ENCODE assay signal across 8 cellular contexts in genomic region chr22:38696606-38697005, GRCh38. TPM values are rescaled to one million over a fixed set of nuclear protein-coding genes. Genes with fewer than 3 reads are reported as not detected.
DNase-seq lines count a peak whose midpoint lies in the region; ATAC-seq and TF ChIP-seq lines count a peak whose summit lies in the region.

No MANE protein-coding gene starts in this region.

- peak; percentile 54 to 55 for ATAC-seq in activated naive CD4-positive, alpha-beta T cell treated with anti-CD3 and anti-CD28 coated beads, Interleukin-2, amount 50 U/mL, for 72 hours
- ATAC-seq in omental fat pad (ENCODE audit: low FRiP score) (no peak), GM18511 (IDR thresholded peaks at IDR 0.05; ENCODE audit: unreplicated experiment) (no peak)

- H3K27ac Mint-ChIP-seq in activated naive CD4-positive, alpha-beta T cell treated with anti-CD3 and anti-CD28 coated beads, Interleukin-2, amount 50 U/mL, for 72 hours, result peak overlapping the region; percentile 31 to 80

- peak; percentile 44 for DNase-seq in AG09319 (ENCODE audit: extremely low read depth, low read depth)
- DNase-seq in M059J (ENCODE audit: low read depth), result peak; percentile 85
- DNase-seq in activated naive CD4-positive, alpha-beta T cell treated with anti-CD3 and anti-CD28 coated beads, Interleukin-2, amount 50 U/mL, for 72 hours (ENCODE audit: low spot score in 2 of 2), result peak in 1 of 2 donors; percentile 33
- DNase-seq in iris pigment epithelial cell (ENCODE audit: low read depth), result peak; percentile 90
- DNase-seq in stimulated activated CD8-positive, alpha-beta memory T cell treated with anti-CD3 and anti-CD28 coated beads, Interleukin-12 subunit alpha, Interleukin-12 subunit beta, amount 100 ng/mL, for 1 hour (ENCODE audit: low read depth), result peak; percentile 23
- no peak for DNase-seq in omental fat pad (ENCODE audit: low spot score)
- no peak for DNase-seq in NCI-H1417 (lab: John Stamatoyannopoulos, UW)

- peaks cover 39 to 56% of the 10 kb centered on the region in 2 donors for H3K36me3 Mint-ChIP-seq in activated naive CD4-positive, alpha-beta T cell treated with anti-CD3 and anti-CD28 coated beads, Interleukin-2, amount 50 U/mL, for 72 hours

- H3K9me3 Mint-ChIP-seq in activated naive CD4-positive, alpha-beta T cell treated with anti-CD3 and anti-CD28 coated beads, Interleukin-2, amount 50 U/mL, for 72 hours, result no peaks in the 10 kb centered on the region

- TF ChIP-seq CTCF in AG09319 (IDR thresholded peaks at IDR 0.05; ENCODE audit: low read depth, low read length) (no peak), omental fat pad (IDR thresholded peaks at IDR 0.05) (no peak)

RNA-seq across cellular contexts. Expression of gene JOSD1, which starts 4.1 kb away (rescaled TPM):
- total RNA-seq in M059J (2014; rRNA removed; shearing (Covaris generic)), result 53.3 and 68.9 TPM in 2 replicates
- 10 to 100 TPM; 70.0 to 79.0 TPM for total RNA-seq in activated naive CD4-positive, alpha-beta T cell treated with anti-CD3 and anti-CD28 coated beads, Interleukin-2, amount 50 U/mL, for 72 hours
- total RNA-seq in omental fat pad, result 100 to 1,000 TPM in 1 of 4 donors, 10 to 100 TPM in 3; 61.9 to 130 (median 66.3) TPM

RNA-seq across cellular contexts. Expression of gene GTPBP1, which starts 9.1 kb away (rescaled TPM):
- total RNA-seq in M059J (2014; rRNA removed; shearing (Covaris generic)), result 22.1 and 37.5 TPM in 2 replicates
- total RNA-seq in activated naive CD4-positive, alpha-beta T cell treated with anti-CD3 and anti-CD28 coated beads, Interleukin-2, amount 50 U/mL, for 72 hours, result 100 to 1,000 TPM; 109 to 142 TPM
- total RNA-seq in omental fat pad, result 10 to 100 TPM; 31.3 to 75.7 (median 51.4) TPM

RNA-seq across cellular contexts. Expression of gene TOMM22, which starts 14.8 kb away (rescaled TPM):
- 52.4 and 53.4 TPM in 2 replicates for total RNA-seq in M059J (2014; rRNA removed; shearing (Covaris generic))
- 100 to 1,000 TPM; 116 to 120 TPM for total RNA-seq in activated naive CD4-positive, alpha-beta T cell treated with anti-CD3 and anti-CD28 coated beads, Interleukin-2, amount 50 U/mL, for 72 hours
- total RNA-seq in omental fat pad, result 10 to 100 TPM; 33.4 to 48.4 (median 40.0) TPM

RNA-seq across cellular contexts. Expression of gene CBY1, which starts 40.2 kb away (rescaled TPM):
- 9.4 and 19.4 TPM in 2 replicates for total RNA-seq in M059J (2014; rRNA removed; shearing (Covaris generic))
- total RNA-seq in activated naive CD4-positive, alpha-beta T cell treated with anti-CD3 and anti-CD28 coated beads, Interleukin-2, amount 50 U/mL, for 72 hours, result 10 to 100 TPM in 1 of 2 donors, 1 to 10 TPM in 1; 5.7 to 19.0 TPM
- total RNA-seq in omental fat pad, result 10 to 100 TPM in 3 of 4 donors, 1 to 10 TPM in 1; 7.6 to 25.9 (median 17.4) TPM

RNA-seq across cellular contexts. Expression of gene FAM227A, which starts 40.4 kb away (rescaled TPM):
- total RNA-seq in M059J (2014; rRNA removed; shearing (Covaris generic)), result 0.17 and 0.79 TPM in 2 replicates
- 1 to 10 TPM in 1 of 2 donors, under 1 TPM in 1; 0.37 to 1.2 TPM for total RNA-seq in activated naive CD4-positive, alpha-beta T cell treated with anti-CD3 and anti-CD28 coated beads, Interleukin-2, amount 50 U/mL, for 72 hours
- 1 to 10 TPM in 1 of 4 donors, under 1 TPM in 3; 0.24 to 7.3 (median 0.73) TPM for total RNA-seq in omental fat pad

Comparison
In these comparisons a context has a peak if more than half of its experiments do, and no peak if none do; other contexts are left out.
1. DNase-seq: peak in AG09319 (single experiment), M059J (single experiment), iris pigment epithelial cell (single experiment) and stimulated activated CD8-positive, alpha-beta memory T cell treated with anti-CD3 and anti-CD28 coated beads, Interleukin-12 subunit alpha, Interleukin-12 subunit beta, amount 100 ng/mL, for 1 hour (single experiment); none in omental fat pad (single experiment) and NCI-H1417 (0 of 3).
2. ATAC-seq: peak in activated naive CD4-positive, alpha-beta T cell treated with anti-CD3 and anti-CD28 coated beads, Interleukin-2, amount 50 U/mL, for 72 hours (2 of 2); none in omental fat pad (single experiment) and GM18511 (single experiment).